21 cellular contexts compared by ENCODE assay signal in genomic region chrX:148929686-148930085, GRCh38.
DNase-seq lines count a peak whose midpoint lies in the region; ATAC-seq and TF ChIP-seq lines count a peak whose summit lies in the region.
"Had no signal": no experiment of that assay in that cellular context is flagged by ENCODE, and none has a peak within 500 bp of the region (broad histone marks: within the 10 kb centered on the region; RNA-seq: fewer than 3 reads in every experiment).

No MANE protein-coding gene starts in this region.

- no peaks in the 10 kb centered on the region for H3K9me3 ChIP-seq in MG63
- H3K9me3 ChIP-seq: mucosa of descending colon, pancreas, right atrium auricular region, suprapubic skin had no signal

- ATAC-seq in HG03520 (IDR thresholded peaks at IDR 0.05; ENCODE audit: unreplicated experiment) = no peak
- ATAC-seq: mucosa of descending colon; pancreas; stimulated activated memory B cell treated with anti-CD40 and anti-IgM and Interleukin-4, amounts not matched to agents 10 μg/mL and 1 μg/mL and 100 μg/mL, for 72 hours had no signal

- intact Hi-C loops in cardiac septum (cut with DNase I) = no loop called here

- no peaks in the 10 kb centered on the region for H3K36me3 ChIP-seq in MG63
- H3K36me3 ChIP-seq: pancreas, right atrium auricular region, suprapubic skin had no signal

- no peaks in the 10 kb centered on the region for H3K27me3 ChIP-seq in MG63
- H3K27me3 ChIP-seq: right atrium auricular region, suprapubic skin had no signal

- DNase-seq in AG10803 (ENCODE audit: low read depth) (peak; percentile 57), MG63 (peak; percentile 1), cardiac fibroblast (ENCODE audit: low read depth in 2 of 2) (peak; percentile 24 to 44), iris pigment epithelial cell (ENCODE audit: low read depth) (peak; percentile 1), cardiac septum (ENCODE audit: low spot score) (no peak), DMS79 treated with DMSO at 0.1 percent for 48 hours (lab: John Stamatoyannopoulos, UW) (no peak)
- DNase-seq in activated CD4-positive, CD25-positive, alpha-beta regulatory T cell treated with anti-CD3 and anti-CD28 coated beads, Interleukin-2, amount 50 U/mL, for 72 hours = no peak
- DNase-seq: activated CD4-positive, alpha-beta T cell treated with anti-CD3 and anti-CD28 coated beads for 4 hours; activated CD8-positive, alpha-beta memory T cell treated with anti-CD3 and anti-CD28 coated beads for 24 hours; activated gamma-delta T cell; activated T-cell treated with anti-CD3 and anti-CD28 coated beads, Interleukin-2, amount 50 U/mL, for 1 hour; hypothalamus; mucosa of descending colon; NCI-H1417; NCI-H526; pancreas; stimulated activated CD4-positive, alpha-beta T cell treated with anti-CD3 and anti-CD28 coated beads, Interleukin-4, amount 100 ng/mL, for 1 hour had no signal

- TF ChIP-seq CTCF in AG10803 (conservative IDR thresholded peaks at IDR 0.05; ENCODE audit: low read length) = no peak
- TF ChIP-seq CTCF in cardiac fibroblast (IDR thresholded peaks at IDR 0.05; ENCODE audit: low read depth, low read length) = no peak

- H3K4me3 ChIP-seq in AG10803 (ENCODE audit: low read length) (no peak overlapping the region), MG63 (no peak overlapping the region), cardiac fibroblast (replicated peaks in 1 of 2; ENCODE audit: low read depth in 2 of 2, low read length in 2 of 2) (no peak overlapping the region)
- H3K4me3 ChIP-seq: mucosa of descending colon, pancreas, right atrium auricular region, suprapubic skin had no signal

Comparison
In these comparisons a context has a peak if more than half of its experiments do, and no peak if none do; other contexts are left out.
1. DNase-seq: peak in AG10803 (single experiment), MG63 (single experiment), cardiac fibroblast (2 of 2) and iris pigment epithelial cell (single experiment); none in cardiac septum (single experiment), DMS79 treated with DMSO at 0.1 percent for 48 hours (single experiment) and activated CD4-positive, CD25-positive, alpha-beta regulatory T cell treated with anti-CD3 and anti-CD28 coated beads, Interleukin-2, amount 50 U/mL, for 72 hours (single experiment).